10 cellular contexts compared by ENCODE assay signal in genomic region chr16:23408242-23409201, GRCh38. TPM values are rescaled to one million over a fixed set of nuclear protein-coding genes. Genes with fewer than 3 reads are reported as not detected.
A peak's percentile ranks its signal among the peaks of the same experiment; 100 is the strongest.
DNase-seq lines count a peak whose midpoint lies in the region; ATAC-seq and TF ChIP-seq lines count a peak whose summit lies in the region.
"Had no signal": no experiment of that assay in that cellular context is flagged by ENCODE, and none has a peak within 500 bp of the region (broad histone marks: within the 10 kb centered on the region; RNA-seq: fewer than 3 reads in every experiment).

No MANE protein-coding gene starts in this region.

- ATAC-seq in Right ventricle myocardium inferior (peak; percentile 96), aorta (ENCODE audit: low FRiP score) (peak; percentile 64), GM21619 (IDR thresholded peaks at IDR 0.05; ENCODE audit: unreplicated experiment) (no peak)
- ATAC-seq in naive thymus-derived CD4-positive, alpha-beta T cell: no peak

- intact Hi-C loops in Right ventricle myocardium inferior (cut with DNase I): no loop called here
- intact Hi-C loops in aorta (cut with DNase I): no loop called here
- intact Hi-C loops in naive thymus-derived CD4-positive, alpha-beta T cell (cut with micrococcal nuclease): no loop called here

- no peak overlapping the region for H3K4me3 ChIP-seq in right atrium auricular region
- no peak overlapping the region for H3K4me3 ChIP-seq in aorta (ENCODE audit: low read length in 2 of 2)
- H3K4me3 ChIP-seq in naive thymus-derived CD4-positive, alpha-beta T cell (ENCODE audit: low read length): no peak overlapping the region

- peaks cover 58% of the 10 kb centered on the region for H3K36me3 ChIP-seq in right atrium auricular region
- H3K36me3 ChIP-seq in aorta (ENCODE audit: control insufficient read depth in 1 of 2, insufficient read depth in 2 of 2, low read length in 1 of 2): peaks cover 13 to 18% of the 10 kb centered on the region in 2 donors
- H3K36me3 ChIP-seq in naive thymus-derived CD4-positive, alpha-beta T cell (ENCODE audit: control insufficient read depth in 2 of 3, insufficient read depth in 3 of 3, low read length in 3 of 3): peaks cover 8 to 87% (median 16%) of the 10 kb centered on the region in 3 experiments

- 83 to 86% methylated on average over 13 to 24 of the region's 24 CpGs for WGBS in aorta, 2 donors

- peak overlapping the region in 1 of 9 donors; percentile 43 for H3K27ac Mint-ChIP-seq in naive thymus-derived CD4-positive, alpha-beta T cell
- H3K27ac Mint-ChIP-seq: activated CD4-positive, alpha-beta memory T cell treated with anti-CD3 and anti-CD28 coated beads, Interleukin-2, amount 10 ng/mL, durations not matched to agents 7 days and 5 days; B cell had no signal

- H3K4me1 ChIP-seq in right atrium auricular region (no peaks in the 10 kb centered on the region), aorta (ENCODE audit: control insufficient read depth in 1 of 2, insufficient read depth in 2 of 2, low read length in 2 of 2) (no peaks in the 10 kb centered on the region)
- no peaks in the 10 kb centered on the region for H3K4me1 ChIP-seq in naive thymus-derived CD4-positive, alpha-beta T cell (ENCODE audit: control insufficient read depth in 2 of 2, insufficient read depth in 2 of 2, low read length in 2 of 2)

- H3K27me3 ChIP-seq in right atrium auricular region: no peaks in the 10 kb centered on the region
- H3K27me3 ChIP-seq in aorta (ENCODE audit: control insufficient read depth in 1 of 2, insufficient read depth in 2 of 2, low read length in 1 of 2): no peaks in the 10 kb centered on the region
- H3K27me3 ChIP-seq in naive thymus-derived CD4-positive, alpha-beta T cell (ENCODE audit: control insufficient read depth in 2 of 2, insufficient read depth in 2 of 2, low read length in 2 of 2): no peaks in the 10 kb centered on the region

- TF ChIP-seq CTCF in right atrium auricular region (IDR thresholded peaks at IDR 0.05): no peak

- H3K9me3 ChIP-seq in right atrium auricular region: no peaks in the 10 kb centered on the region
- no peaks in the 10 kb centered on the region for H3K9me3 ChIP-seq in aorta (ENCODE audit: control insufficient read depth, low read length)
- no peaks in the 10 kb centered on the region for H3K9me3 ChIP-seq in naive thymus-derived CD4-positive, alpha-beta T cell (ENCODE audit: control insufficient read depth in 2 of 3, low read length in 3 of 3)

- CTCF ChIA-PET in naive thymus-derived CD4-positive, alpha-beta T cell (lab: Charles Lee): no interaction called here

- H3K4me1 Mint-ChIP-seq in naive thymus-derived CD4-positive, alpha-beta T cell: no peaks in the 10 kb centered on the region
- H3K4me1 Mint-ChIP-seq: B cell had no signal

- POLR2A ChIA-PET in naive thymus-derived CD4-positive, alpha-beta T cell (lab: Charles Lee): no interaction called here

- H3K9me3 Mint-ChIP-seq in naive thymus-derived CD4-positive, alpha-beta T cell: no peaks in the 10 kb centered on the region
- H3K9me3 Mint-ChIP-seq: activated CD4-positive, alpha-beta memory T cell treated with anti-CD3 and anti-CD28 coated beads, Interleukin-2, amount 10 ng/mL, durations not matched to agents 7 days and 5 days had no signal

- H3K27ac ChIP-seq in right atrium auricular region (peak overlapping the region in 1 of 2 donors; percentile 24), angular gyrus (ENCODE audit: low read depth, low read length) (peak overlapping the region; percentile 49), aorta (ENCODE audit: low read depth in 1 of 2, low read length in 2 of 2) (no peak overlapping the region)
- H3K27ac ChIP-seq in naive thymus-derived CD4-positive, alpha-beta T cell (ENCODE audit: low read depth, low read length): no peak overlapping the region

- H3K36me3 Mint-ChIP-seq in naive thymus-derived CD4-positive, alpha-beta T cell: peaks cover 12 to 64% (median 20%) of the 10 kb centered on the region in 5 donors

- peak; percentile 74 for DNase-seq in Right ventricle myocardium inferior (ENCODE audit: missing footprints)
- no peak for DNase-seq in right atrium auricular region (ENCODE audit: low spot score)
- peak; percentile 64 for DNase-seq in inferior parietal cortex (ENCODE audit: extremely low spot score)
- no peak for DNase-seq in aorta
- DNase-seq in amniotic stem cell (lab: John Stamatoyannopoulos, UW): no peak
- no peak for DNase-seq in naive thymus-derived CD4-positive, alpha-beta T cell
- DNase-seq: activated CD4-positive, alpha-beta memory T cell treated with anti-CD3 and anti-CD28 coated beads, Interleukin-2, amount 10 ng/mL, durations not matched to agents 7 days and 5 days had no signal

- no peak overlapping the region for H3K4me3 Mint-ChIP-seq in naive thymus-derived CD4-positive, alpha-beta T cell
- H3K4me3 Mint-ChIP-seq: activated CD4-positive, alpha-beta memory T cell treated with anti-CD3 and anti-CD28 coated beads, Interleukin-2, amount 10 ng/mL, durations not matched to agents 7 days and 5 days; B cell had no signal

- no peaks in the 10 kb centered on the region for H3K27me3 Mint-ChIP-seq in naive thymus-derived CD4-positive, alpha-beta T cell
- H3K27me3 Mint-ChIP-seq: activated CD4-positive, alpha-beta memory T cell treated with anti-CD3 and anti-CD28 coated beads, Interleukin-2, amount 10 ng/mL, durations not matched to agents 7 days and 5 days; B cell had no signal

RNA-seq across cellular contexts. Expression of gene COG7, which starts 44.5 kb away (rescaled TPM):
- total RNA-seq in Right ventricle myocardium inferior (9.8 TPM), right atrium auricular region (10 to 100 TPM in 1 of 2 donors, 1 to 10 TPM in 1; 9.0 to 11.2 TPM), aorta (10 to 100 TPM; 15.6 to 30.0 TPM)
- polyA plus RNA-seq in aorta: 10 to 100 TPM; 12.5 to 50.2 TPM
- total RNA-seq in naive thymus-derived CD4-positive, alpha-beta T cell: 10 to 100 TPM; 16.1 to 28.4 (median 22.6) TPM
- 10 to 100 TPM in 1 of 2 donors, 1 to 10 TPM in 1; 9.6 to 12.9 TPM for polyA plus RNA-seq in naive thymus-derived CD4-positive, alpha-beta T cell

Comparison
In these comparisons a context has a peak if more than half of its experiments do, and no peak if none do; other contexts are left out.
1. DNase-seq: peak in Right ventricle myocardium inferior (single experiment) and inferior parietal cortex (single experiment); none in right atrium auricular region (single experiment), aorta (0 of 2), amniotic stem cell (single experiment) and naive thymus-derived CD4-positive, alpha-beta T cell (0 of 9).
2. ATAC-seq: peak in Right ventricle myocardium inferior (single experiment) and aorta (single experiment); none in GM21619 (single experiment) and naive thymus-derived CD4-positive, alpha-beta T cell (single experiment).